Comparison of ENCODE assay signal across 6 cellular contexts in genomic region chr22:37906364-37907008, GRCh38. TPM values are rescaled to one million over a fixed set of nuclear protein-coding genes. Genes with fewer than 3 reads are reported as not detected.
DNase-seq lines count a peak whose midpoint lies in the region; ATAC-seq, FAIRE-seq and TF ChIP-seq lines count a peak whose summit lies in the region.

No MANE protein-coding gene starts in this region.

- intact Hi-C loops in ascending aorta (cut with DNase I), result loop anchor here (1.0 to 2.0 kb wide), 3 partner anchors 27 to 62 kb away; partner anchors contain the start of genes ANKRD54, C22orf23 and POLR2F

- H3K36me3 Mint-ChIP-seq in naive B cell, result no peaks in the 10 kb centered on the region

- no peak for FAIRE-seq in HTR-8/SVneo (lab: Jason Lieb, UNC)

- no peak for TF ChIP-seq CTCF in ascending aorta (IDR thresholded peaks at IDR 0.05)

- H3K27ac ChIP-seq in ascending aorta, result peak overlapping the region; percentile 86 to 92

- ATAC-seq in GM18519 (IDR thresholded peaks at IDR 0.05; ENCODE audit: low FRiP score, unreplicated experiment), result peak; percentile 14
- ATAC-seq in naive B cell (ENCODE audit: low read depth in 2 of 2), result peak; percentile 45 to 50

- H3K9me3 Mint-ChIP-seq in naive B cell, result no peaks in the 10 kb centered on the region

- H3K36me3 ChIP-seq in ascending aorta, result no peaks in the 10 kb centered on the region

- H3K27ac Mint-ChIP-seq in naive B cell, result peak overlapping the region in 4 of 6 donors; percentile 56 to 63 (median 58)

- peak overlapping the region; percentile 85 to 100 for H3K4me3 ChIP-seq in ascending aorta

- H3K27me3 ChIP-seq in ascending aorta, result no peaks in the 10 kb centered on the region

- peak overlapping the region; percentile 85 to 92 (median 88) for H3K4me3 Mint-ChIP-seq in naive B cell

- DNase-seq in HTR-8/SVneo (ENCODE audit: insufficient read length, low spot score), result peak; percentile 28
- DNase-seq in ascending aorta (ENCODE audit: low spot score in 2 of 2), result no peak
- DNase-seq in naive B cell, result peak; percentile 33
- DNase-seq in NCI-H1092 (lab: John Stamatoyannopoulos, UW), result no peak
- no peak for DNase-seq in NCI-H187 treated with DMSO at 0.1 percent for 48 hours (lab: John Stamatoyannopoulos, UW)

- H3K27me3 Mint-ChIP-seq in naive B cell, result no peaks in the 10 kb centered on the region

- H3K4me1 Mint-ChIP-seq in naive B cell, result peaks cover 30 to 40% (median 33%) of the 10 kb centered on the region in 3 donors

- no peaks in the 10 kb centered on the region for H3K9me3 ChIP-seq in ascending aorta

- H3K4me1 ChIP-seq in ascending aorta, result peaks cover 7 to 29% of the 10 kb centered on the region in 2 donors

RNA-seq across cellular contexts. Expression of gene MICALL1, which starts 0.4 kb away (rescaled TPM):
- total RNA-seq in ascending aorta, result 43.9 TPM
- 1 to 10 TPM; 2.6 to 8.0 (median 3.1) TPM for polyA plus RNA-seq in naive B cell (ENCODE audit: low read depth in 6 of 6)

RNA-seq across cellular contexts. Expression of gene C22orf23, which starts 46.9 kb away (rescaled TPM):
- total RNA-seq in ascending aorta, result not detected
- not detected for polyA plus RNA-seq in naive B cell (ENCODE audit: low read depth in 6 of 6)

RNA-seq across cellular contexts. Expression of gene POLR2F, which starts 47.0 kb away (rescaled TPM):
- 204 TPM for total RNA-seq in ascending aorta
- polyA plus RNA-seq in naive B cell (ENCODE audit: low read depth in 6 of 6), result 100 to 1,000 TPM; 113 to 131 (median 123) TPM

RNA-seq across cellular contexts. Expression of gene EIF3L, which starts 57.3 kb away (rescaled TPM):
- total RNA-seq in ascending aorta, result 256 TPM
- polyA plus RNA-seq in naive B cell (ENCODE audit: low read depth in 6 of 6), result 100 to 1,000 TPM; 260 to 316 (median 300) TPM

Comparison
In these comparisons a context has a peak if more than half of its experiments do, and no peak if none do; other contexts are left out.
1. DNase-seq: peak in HTR-8/SVneo (single experiment) and naive B cell (single experiment); none in ascending aorta (0 of 2), NCI-H1092 (single experiment) and NCI-H187 treated with DMSO at 0.1 percent for 48 hours (single experiment).